In the genomic region with DNA sequence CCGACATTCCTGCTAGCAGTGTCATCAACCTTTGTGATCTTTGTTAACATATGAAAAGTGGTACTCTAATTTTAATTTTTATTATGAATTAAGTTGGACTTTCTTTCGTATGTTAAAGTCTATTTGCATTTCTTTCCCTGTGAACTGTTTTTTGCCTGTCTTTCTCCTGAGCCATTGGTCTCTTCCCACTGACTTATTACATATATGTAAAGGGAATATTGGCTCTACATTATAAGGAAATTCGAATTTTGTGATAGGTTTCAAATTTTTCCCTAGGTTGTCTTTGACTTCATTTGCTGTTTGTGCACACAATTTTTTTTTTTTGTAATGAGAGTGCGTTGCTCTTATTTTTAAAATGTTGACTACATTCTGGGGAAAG, we compare ENCODE assay signal across 1 cellular context.
TF ChIP-seq lines count a peak whose summit lies in the region.

No MANE protein-coding gene starts in this region.

TF ChIP-seq in IMR-90, 13 proteins besides CTCF, POLR2A, EP300 and RAD21 (continued from another document):
- TF ChIP-seq USF2 (IDR thresholded peaks at IDR 0.05; ENCODE audit: low read depth, low read length): no peak
- TF ChIP-seq NFE2L2 (IDR thresholded peaks at IDR 0.05; ENCODE audit: low read depth, low read length): no peak
- TF ChIP-seq SMC3 (IDR thresholded peaks at IDR 0.05; ENCODE audit: low read depth, low read length): no peak
- TF ChIP-seq CEBPB (IDR thresholded peaks at IDR 0.05; ENCODE audit: low read depth, low read length): no peak
- no peak for TF ChIP-seq FOS (IDR thresholded peaks at IDR 0.05; ENCODE audit: low read depth, low read length)
- no peak for TF ChIP-seq BHLHE40 (IDR thresholded peaks at IDR 0.05; ENCODE audit: low read depth, low read length)
- no peak for TF ChIP-seq CHD1 (IDR thresholded peaks at IDR 0.05; ENCODE audit: low read depth, low read length)
- no peak for TF ChIP-seq MAFK (IDR thresholded peaks at IDR 0.05; ENCODE audit: low read depth, low read length)
- no peak for TF ChIP-seq ELK1 (IDR thresholded peaks at IDR 0.05; ENCODE audit: borderline replicate concordance, low read depth, low read length)
- TF ChIP-seq RFX5 (IDR thresholded peaks at IDR 0.05; ENCODE audit: low read depth, low read length): no peak
- TF ChIP-seq MAZ (IDR thresholded peaks at IDR 0.05; ENCODE audit: borderline replicate concordance, low read depth, low read length): no peak
- TF ChIP-seq MXI1 (IDR thresholded peaks at IDR 0.05; ENCODE audit: borderline replicate concordance, low read depth, low read length): no peak
